ENCODE assay signal across 8 cellular contexts in genomic region chr22:45994516-45995404, GRCh38. TPM values are rescaled to one million over a fixed set of nuclear protein-coding genes. Genes with fewer than 3 reads are reported as not detected.
DNase-seq lines count a peak whose midpoint lies in the region; ATAC-seq and TF ChIP-seq lines count a peak whose summit lies in the region.

No MANE protein-coding gene starts in this region.

- no peak for ATAC-seq in HG02763 (IDR thresholded peaks at IDR 0.05; ENCODE audit: unreplicated experiment)
- no peak for ATAC-seq in HG02981 (IDR thresholded peaks at IDR 0.05; ENCODE audit: unreplicated experiment)

- no peak overlapping the region for H3K27ac ChIP-seq in cardiac muscle cell

- H3K9me3 ChIP-seq in cardiac muscle cell (ENCODE audit: low read depth): no peaks in the 10 kb centered on the region

- peaks cover 11% of the 10 kb centered on the region for H3K27me3 ChIP-seq in cardiac muscle cell

- H3K4me1 ChIP-seq in cardiac muscle cell (ENCODE audit: low read depth): no peaks in the 10 kb centered on the region

- TF ChIP-seq CTCF in cardiac muscle cell (IDR thresholded peaks at IDR 0.05; ENCODE audit: low read depth, low read length): peak; percentile 93
- peak; percentile 97 for TF ChIP-seq CTCF in retinal pigment epithelial cell (conservative IDR thresholded peaks at IDR 0.05; ENCODE audit: low read depth, low read length)

- peak; percentile 87 for DNase-seq in CD1c-positive myeloid dendritic cell (ENCODE audit: extremely low spot score)
- peak; percentile 87 for DNase-seq in HK-2 (ENCODE audit: unreplicated experiment)
- peak; percentile 36 for DNase-seq in SKM-1 (lab: John Stamatoyannopoulos, UW; ENCODE audit: unreplicated experiment)
- DNase-seq in activated naive CD4-positive, alpha-beta T cell treated with anti-CD3 and anti-CD28 coated beads, Interleukin-2, amount 50 U/mL, for 16 hours: peak; percentile 74
- peak; percentile 74 to 78 for DNase-seq in cardiac muscle cell (ENCODE audit: low read depth in 1 of 2, low spot score in 1 of 2)
- no peak for DNase-seq in retinal pigment epithelial cell (ENCODE audit: low read depth)

- H3K36me3 ChIP-seq in cardiac muscle cell: no peaks in the 10 kb centered on the region

- H3K4me3 ChIP-seq in cardiac muscle cell (no peak overlapping the region), retinal pigment epithelial cell (ENCODE audit: low read length) (no peak overlapping the region)

RNA-seq across cellular contexts. Expression of gene WNT7B, which starts 17.8 kb away (rescaled TPM):
- not detected in 2 replicates for total RNA-seq in cardiac muscle cell
- polyA plus RNA-seq in cardiac muscle cell: not detected in 2 replicates
